Comparison of ENCODE assay signal across 9 cellular contexts in the genomic region with DNA sequence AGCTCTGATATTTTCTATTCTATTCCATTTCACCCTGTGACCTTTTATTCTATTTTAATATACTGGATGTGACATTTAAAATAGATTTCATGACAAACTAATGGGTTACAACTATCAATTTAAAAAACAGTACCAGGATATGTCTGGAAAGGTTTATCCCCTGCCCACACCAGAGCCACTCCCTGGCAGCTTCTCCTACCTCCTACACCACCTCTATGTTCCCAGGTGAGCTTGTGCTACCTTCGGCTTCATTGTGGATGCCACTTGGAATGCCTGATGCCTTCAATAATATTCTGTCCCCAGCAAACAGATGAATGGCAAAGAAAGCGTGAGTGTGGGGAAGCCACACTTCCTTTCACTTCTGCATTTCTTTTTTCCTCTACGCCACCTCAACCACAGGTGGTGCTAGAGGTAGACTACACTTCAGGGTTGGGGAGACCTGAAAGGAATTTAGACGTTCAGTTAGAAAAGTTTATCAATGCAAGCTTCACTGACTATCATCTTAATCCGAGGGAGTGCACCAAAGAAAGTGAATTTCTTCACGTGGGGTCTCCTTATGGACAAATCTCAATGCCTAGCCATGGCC.
DNase-seq lines count a peak whose midpoint lies in the region; ATAC-seq lines count a peak whose summit lies in the region.
"Had no signal": no experiment of that assay in that cellular context is flagged by ENCODE, and none has a peak within 500 bp of the region (broad histone marks: within the 10 kb centered on the region; RNA-seq: fewer than 3 reads in every experiment).

No MANE protein-coding gene starts in this region.

- H3K9me3 Mint-ChIP-seq in activated naive CD4-positive, alpha-beta T cell treated with anti-CD3 and anti-CD28 coated beads, Interleukin-2, amount 50 U/mL, for 72 hours, result no peaks in the 10 kb centered on the region

- no peaks in the 10 kb centered on the region for H3K36me3 Mint-ChIP-seq in activated naive CD4-positive, alpha-beta T cell treated with anti-CD3 and anti-CD28 coated beads, Interleukin-2, amount 50 U/mL, for 72 hours

- no peak overlapping the region for H3K27ac Mint-ChIP-seq in activated naive CD4-positive, alpha-beta T cell treated with anti-CD3 and anti-CD28 coated beads, Interleukin-2, amount 50 U/mL, for 72 hours

- ATAC-seq in GM18909 (IDR thresholded peaks at IDR 0.05; ENCODE audit: poor library complexity, unreplicated experiment) (peak; percentile 99), GM21786 (IDR thresholded peaks at IDR 0.05; ENCODE audit: unreplicated experiment) (peak; percentile 99), HG03354 (IDR thresholded peaks at IDR 0.05; ENCODE audit: poor library complexity, severe bottlenecking, unreplicated experiment) (peak; percentile 100)
- no peak for ATAC-seq in activated naive CD4-positive, alpha-beta T cell treated with anti-CD3 and anti-CD28 coated beads, Interleukin-2, amount 50 U/mL, for 72 hours
- ATAC-seq: pancreas had no signal

- DNase-seq in germinal center (ENCODE audit: low spot score), result peak; percentile 53
- DNase-seq in NCI-H146 (lab: John Stamatoyannopoulos, UW), result no peak
- DNase-seq in dedifferentiated amniotic fluid mesenchymal stem cell (ENCODE audit: extremely low spot score), result no peak
- DNase-seq in activated naive CD4-positive, alpha-beta T cell treated with anti-CD3 and anti-CD28 coated beads, Interleukin-2, amount 50 U/mL, for 72 hours (ENCODE audit: low spot score in 2 of 2), result no peak
- DNase-seq in NCI-H510A treated with DMSO at 0.1 percent for 48 hours (lab: John Stamatoyannopoulos, UW), result no peak
- DNase-seq: pancreas had no signal

Comparison
In these comparisons a context has a peak if more than half of its experiments do, and no peak if none do; other contexts are left out.
1. ATAC-seq: peak in GM18909 (single experiment), GM21786 (single experiment) and HG03354 (single experiment); none in activated naive CD4-positive, alpha-beta T cell treated with anti-CD3 and anti-CD28 coated beads, Interleukin-2, amount 50 U/mL, for 72 hours (0 of 2).